Comparison of ENCODE assay signal across 21 cellular contexts in genomic region chr4:101221294-101221693, GRCh38.
DNase-seq lines count a peak whose midpoint lies in the region; ATAC-seq and TF ChIP-seq lines count a peak whose summit lies in the region.
"Had no signal": no experiment of that assay in that cellular context is flagged by ENCODE, and none has a peak within 500 bp of the region (broad histone marks: within the 10 kb centered on the region; RNA-seq: fewer than 3 reads in every experiment).

No MANE protein-coding gene starts in this region.

- H3K9me3 ChIP-seq in right lobe of liver: no peaks in the 10 kb centered on the region
- H3K9me3 ChIP-seq: BLaER1 treated with 17β-estradiol and CSF1 and Interleukin-3, amounts not matched to agents 10 nM and 100 nM; Caco-2; HAP-1; SJCRH30 had no signal

- TF ChIP-seq CTCF in LNCaP clone FGC (IDR thresholded peaks at IDR 0.05; ENCODE audit: control insufficient read depth, extremely low read depth, insufficient read depth): no peak
- no peak for TF ChIP-seq CTCF in right lobe of liver (IDR thresholded peaks at IDR 0.05)

- peaks cover 0 to 8% (median 0%) of the 10 kb centered on the region in 4 donors for H3K4me1 ChIP-seq in right lobe of liver

- no peaks in the 10 kb centered on the region for H3K27me3 ChIP-seq in right lobe of liver
- H3K27me3 ChIP-seq: BLaER1 treated with 17β-estradiol and CSF1 and Interleukin-3, amounts not matched to agents 10 nM and 100 nM; SJCRH30 had no signal

- no peak for DNase-seq in LNCaP clone FGC (ENCODE audit: low read depth)
- DNase-seq in astrocyte of the hippocampus (ENCODE audit: low read depth, low spot score): peak; percentile 48
- DNase-seq in myocyte (ENCODE audit: low read depth): peak; percentile 21
- DNase-seq in GF-D8 (lab: John Stamatoyannopoulos, UW): no peak
- DNase-seq in right lobe of liver: no peak
- DNase-seq: ACHN; Caco-2; CD4-positive, alpha-beta memory T cell; GDM1; GM23248; KG1; NCI-H1105; NCI-H226; NCI-H510A treated with DMSO at 0.1 percent for 48 hours; NCI-H774; SJCRH30 had no signal

- ATAC-seq in GM18870 (IDR thresholded peaks at IDR 0.05; ENCODE audit: unreplicated experiment): no peak
- ATAC-seq in GM18505 (IDR thresholded peaks at IDR 0.05; ENCODE audit: unreplicated experiment): no peak
- no peak for ATAC-seq in right lobe of liver
- ATAC-seq: Panc1 had no signal

- H3K4me3 ChIP-seq in LNCaP clone FGC (ENCODE audit: low read depth, low read length) (peak overlapping the region; percentile 36), right lobe of liver (no peak overlapping the region)
- H3K4me3 ChIP-seq: BLaER1 treated with 17β-estradiol and CSF1 and Interleukin-3, amounts not matched to agents 10 nM and 100 nM; GM23248; HAP-1; SJCRH30 had no signal

- intact Hi-C loops in right lobe of liver (cut with DNase I): no loop called here

- H3K27ac ChIP-seq in right lobe of liver: no peak overlapping the region
- H3K27ac ChIP-seq: BLaER1 treated with 17β-estradiol and CSF1 and Interleukin-3, amounts not matched to agents 10 nM and 100 nM; GM23248; SJCRH30 had no signal

- TF ChIP-seq POLR2A in GM18505 (IDR thresholded peaks at IDR 0.05; ENCODE audit: borderline replicate concordance, extremely low read depth, insufficient read depth, insufficient read length) (no peak), right lobe of liver (IDR thresholded peaks at IDR 0.05) (no peak)

- WGBS in right lobe of liver (ENCODE audit: insufficient coverage, low coverage, low lambda C conversion rate, missing lambda C conversion rate): 84% methylated on average over 2 of the region's 2 CpGs

- H3K36me3 ChIP-seq in right lobe of liver: no peaks in the 10 kb centered on the region
- H3K36me3 ChIP-seq: BLaER1 treated with 17β-estradiol and CSF1 and Interleukin-3, amounts not matched to agents 10 nM and 100 nM; HAP-1; SJCRH30 had no signal

Comparison
In these comparisons a context has a peak if more than half of its experiments do, and no peak if none do; other contexts are left out.
1. DNase-seq: peak in astrocyte of the hippocampus (single experiment) and myocyte (single experiment); none in LNCaP clone FGC (single experiment), GF-D8 (single experiment) and right lobe of liver (0 of 3).